ENCODE assay signal across 16 cellular contexts in genomic region chr11:6253196-6253595, GRCh38.
DNase-seq lines count a peak whose midpoint lies in the region; ATAC-seq and TF ChIP-seq lines count a peak whose summit lies in the region.
"Had no signal": no experiment of that assay in that cellular context is flagged by ENCODE, and none has a peak within 500 bp of the region (broad histone marks: within the 10 kb centered on the region; RNA-seq: fewer than 3 reads in every experiment).

No MANE protein-coding gene starts in this region.

- no peaks in the 10 kb centered on the region for H3K36me3 Mint-ChIP-seq in T-helper 2 cell treated with Interferon-gamma antibody and Interleukin-4, amounts not matched to agents 5 μg/mL and 100 μg/mL, for 36 hours (ENCODE audit: low read depth)

- no peaks in the 10 kb centered on the region for H3K4me1 Mint-ChIP-seq in T-helper 2 cell treated with Interferon-gamma antibody and Interleukin-4, amounts not matched to agents 5 μg/mL and 100 μg/mL, for 36 hours (ENCODE audit: low read depth)

- no peaks in the 10 kb centered on the region for H3K9me3 Mint-ChIP-seq in T-helper 2 cell treated with Interferon-gamma antibody and Interleukin-4, amounts not matched to agents 5 μg/mL and 100 μg/mL, for 36 hours
- H3K9me3 Mint-ChIP-seq: dendritic cell treated with granulocyte-macrophage colony-stimulating factor and Interleukin-4, amounts not matched to agents 40 ng/mL and 50 ng/mL, for 4 days had no signal

- no peak for TF ChIP-seq POLR2A in GM18505 (IDR thresholded peaks at IDR 0.05; ENCODE audit: borderline replicate concordance, extremely low read depth, insufficient read depth, insufficient read length)

- ATAC-seq in GM18505 (IDR thresholded peaks at IDR 0.05; ENCODE audit: unreplicated experiment) (peak; percentile 71), GM19463 (IDR thresholded peaks at IDR 0.05; ENCODE audit: unreplicated experiment) (peak; percentile 80), HG02884 (IDR thresholded peaks at IDR 0.05; ENCODE audit: unreplicated experiment) (peak; percentile 67), HG03575 (IDR thresholded peaks at IDR 0.05; ENCODE audit: extremely low read depth, insufficient number of reproducible peaks, low FRiP score, unreplicated experiment) (peak; percentile 63), HG03097 (IDR thresholded peaks at IDR 0.05; ENCODE audit: low FRiP score, unreplicated experiment) (no peak), GM19467 (IDR thresholded peaks at IDR 0.05; ENCODE audit: unreplicated experiment) (no peak)
- ATAC-seq: mucosa of descending colon had no signal

- no peak overlapping the region for H3K4me3 Mint-ChIP-seq in T-helper 2 cell treated with Interferon-gamma antibody and Interleukin-4, amounts not matched to agents 5 μg/mL and 100 μg/mL, for 36 hours
- H3K4me3 Mint-ChIP-seq: dendritic cell treated with granulocyte-macrophage colony-stimulating factor and Interleukin-4, amounts not matched to agents 40 ng/mL and 50 ng/mL, for 4 days had no signal

- H3K27ac Mint-ChIP-seq in T-helper 2 cell treated with Interferon-gamma antibody and Interleukin-4, amounts not matched to agents 5 μg/mL and 100 μg/mL, for 36 hours, result no peak overlapping the region
- H3K27ac Mint-ChIP-seq: dendritic cell treated with granulocyte-macrophage colony-stimulating factor and Interleukin-4, amounts not matched to agents 40 ng/mL and 50 ng/mL, for 4 days had no signal

- peaks cover 6% of the 10 kb centered on the region for H3K27me3 Mint-ChIP-seq in T-helper 2 cell treated with Interferon-gamma antibody and Interleukin-4, amounts not matched to agents 5 μg/mL and 100 μg/mL, for 36 hours (ENCODE audit: low read depth)
- H3K27me3 Mint-ChIP-seq: dendritic cell treated with granulocyte-macrophage colony-stimulating factor and Interleukin-4, amounts not matched to agents 40 ng/mL and 50 ng/mL, for 4 days had no signal

- no peak for DNase-seq in D341Med (ENCODE audit: low spot score)
- no peak for DNase-seq in T-helper 2 cell treated with Interferon-gamma antibody and Interleukin-4, amounts not matched to agents 5 μg/mL and 100 μg/mL, for 36 hours (ENCODE audit: low spot score)
- DNase-seq: activated CD4-positive, alpha-beta T cell treated with anti-CD3 and anti-CD28 coated beads, Interleukin-2, amount 50 U/mL, for 4 hours; aorta; hypothalamus; mucosa of descending colon; SIG-M5; stimulated activated naive CD4-positive, alpha-beta T cell; T1000 had no signal

Comparison
In these comparisons a context has a peak if more than half of its experiments do, and no peak if none do; other contexts are left out.
1. ATAC-seq: peak in GM18505 (single experiment), GM19463 (single experiment), HG02884 (single experiment) and HG03575 (single experiment); none in HG03097 (single experiment) and GM19467 (single experiment).